ENCODE assay signal across 10 cellular contexts in the genomic region with DNA sequence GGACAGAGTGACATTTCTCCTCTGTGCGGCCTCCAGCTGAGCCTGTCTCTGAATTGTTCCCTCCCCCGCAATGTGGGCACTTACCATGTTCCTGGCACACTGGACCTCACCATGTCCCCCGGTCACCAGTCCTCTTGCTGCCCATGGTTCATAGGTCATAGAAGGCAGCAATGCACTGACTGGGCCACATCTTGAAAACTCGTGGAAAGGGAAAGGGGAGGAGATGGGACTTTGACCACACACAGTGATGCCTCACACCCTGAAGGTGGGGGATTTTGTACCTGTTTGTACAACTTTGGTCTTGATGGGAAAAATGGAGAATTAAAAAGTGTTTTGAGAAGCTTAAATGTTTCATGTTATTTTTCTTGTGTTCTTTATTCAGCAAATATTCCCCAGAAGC.
"Had no signal": no experiment of that assay in that cellular context is flagged by ENCODE, and none has a peak within 500 bp of the region (broad histone marks: within the 10 kb centered on the region; RNA-seq: fewer than 3 reads in every experiment).

No MANE protein-coding gene starts in this region.

- H3K4me3 ChIP-seq: GM23248, HAP-1, K562 had no signal

- H3K9ac ChIP-seq: GM23248 had no signal

- H2AFZ ChIP-seq: GM23248 had no signal

- H3K4me1 ChIP-seq: HAP-1 had no signal

- ATAC-seq: HCT116, K562 had no signal

- FAIRE-seq: K562 had no signal

- H3K27ac ChIP-seq: GM23248, HL-60 had no signal

- H3K36me3 ChIP-seq: HAP-1 had no signal

- H3K9me3 ChIP-seq: HAP-1 had no signal

- DNase-seq: GM23248, GOT3, H7, HFFc6, IMR-90, KG1 had no signal
